24 cellular contexts compared by ENCODE assay signal in genomic region chr3:171890398-171890797, GRCh38. TPM values are rescaled to one million over a fixed set of nuclear protein-coding genes. Genes with fewer than 3 reads are reported as not detected.
DNase-seq lines count a peak whose midpoint lies in the region; ATAC-seq and TF ChIP-seq lines count a peak whose summit lies in the region.
"Had no signal": no experiment of that assay in that cellular context is flagged by ENCODE, and none has a peak within 500 bp of the region (broad histone marks: within the 10 kb centered on the region; RNA-seq: fewer than 3 reads in every experiment).

No MANE protein-coding gene starts in this region.

- H3K27me3 Mint-ChIP-seq in activated naive CD8-positive, alpha-beta T cell treated with anti-CD3 and anti-CD28 coated beads for 36 hours, result peaks cover 26% of the 10 kb centered on the region
- H3K27me3 Mint-ChIP-seq in stimulated activated naive CD8-positive, alpha-beta T cell treated with anti-CD3 and anti-CD28 coated beads, Interleukin-15, amount 100 ng/mL, for 72 hours, result peaks cover 26% of the 10 kb centered on the region

- H3K4me3 Mint-ChIP-seq in activated naive CD8-positive, alpha-beta T cell treated with anti-CD3 and anti-CD28 coated beads for 36 hours, result no peak overlapping the region
- H3K4me3 Mint-ChIP-seq in stimulated activated naive CD8-positive, alpha-beta T cell treated with anti-CD3 and anti-CD28 coated beads, Interleukin-15, amount 100 ng/mL, for 72 hours, result no peak overlapping the region
- H3K4me3 Mint-ChIP-seq: CD4-positive, CD25-positive, alpha-beta regulatory T cell; H9; IgD-negative memory B cell had no signal

- intact Hi-C loops in left cardiac atrium (cut with DNase I), result no loop called here

- ATAC-seq in left cardiac atrium, result no peak
- ATAC-seq in stimulated activated naive CD8-positive, alpha-beta T cell treated with anti-CD3 and anti-CD28 coated beads, Interleukin-15, amount 100 ng/mL, for 72 hours, result peak; percentile 84
- ATAC-seq in GM18907 (IDR thresholded peaks at IDR 0.05; ENCODE audit: unreplicated experiment), result no peak

- H3K23ac ChIP-seq in mesenchymal stem cell (ENCODE audit: low read length in 2 of 2), result no peak overlapping the region

- H3K9ac ChIP-seq in mesenchymal stem cell (ENCODE audit: low read length), result no peak overlapping the region

- no peak overlapping the region for H2BK120ac ChIP-seq in mesenchymal stem cell (ENCODE audit: low read depth, low read length)

- peaks cover 44% of the 10 kb centered on the region for H3K4me1 ChIP-seq in cardiac muscle cell (ENCODE audit: low read depth)
- H3K4me1 ChIP-seq in mesenchymal stem cell (ENCODE audit: control insufficient read depth, insufficient read depth, low read depth, low read length), result no peaks in the 10 kb centered on the region

- H2BK5ac ChIP-seq in mesenchymal stem cell (ENCODE audit: low read depth, low read length, poor library complexity, severe bottlenecking), result no peak overlapping the region

- no peak overlapping the region for H3K14ac ChIP-seq in mesenchymal stem cell (ENCODE audit: low read length in 2 of 2)

- H2BK15ac ChIP-seq in mesenchymal stem cell (ENCODE audit: low read depth, poor library complexity, severe bottlenecking), result no peak overlapping the region

- H3K4me2 ChIP-seq in mesenchymal stem cell (ENCODE audit: low read length, poor library complexity, severe bottlenecking), result no peak overlapping the region

- no peak overlapping the region for H2AK5ac ChIP-seq in mesenchymal stem cell (ENCODE audit: low read length, severe bottlenecking)

- no peaks in the 10 kb centered on the region for H3K9me3 ChIP-seq in cardiac muscle cell (ENCODE audit: low read depth)
- H3K9me3 ChIP-seq in mesenchymal stem cell (ENCODE audit: control insufficient read depth, low read length), result no peaks in the 10 kb centered on the region

- no peak for TF ChIP-seq CTCF in cardiac muscle cell (IDR thresholded peaks at IDR 0.05; ENCODE audit: low read depth, low read length)

- no peak overlapping the region for H3K4ac ChIP-seq in mesenchymal stem cell (ENCODE audit: low read depth in 1 of 2, low read length in 2 of 2)

- H3K18ac ChIP-seq in mesenchymal stem cell (ENCODE audit: low read depth in 1 of 2, low read length in 2 of 2), result peak overlapping the region in 1 of 2 experiments; percentile 19

- peaks cover 10% of the 10 kb centered on the region for H3K4me1 Mint-ChIP-seq in activated naive CD8-positive, alpha-beta T cell treated with anti-CD3 and anti-CD28 coated beads for 36 hours
- peaks cover 9% of the 10 kb centered on the region for H3K4me1 Mint-ChIP-seq in stimulated activated naive CD8-positive, alpha-beta T cell treated with anti-CD3 and anti-CD28 coated beads, Interleukin-15, amount 100 ng/mL, for 72 hours
- H3K4me1 Mint-ChIP-seq: CD4-positive, CD25-positive, alpha-beta regulatory T cell; IgD-negative memory B cell had no signal

- peaks cover 3% of the 10 kb centered on the region for H3K9me3 Mint-ChIP-seq in activated naive CD8-positive, alpha-beta T cell treated with anti-CD3 and anti-CD28 coated beads for 36 hours
- no peaks in the 10 kb centered on the region for H3K9me3 Mint-ChIP-seq in stimulated activated naive CD8-positive, alpha-beta T cell treated with anti-CD3 and anti-CD28 coated beads, Interleukin-15, amount 100 ng/mL, for 72 hours

- H3K27ac Mint-ChIP-seq in activated naive CD8-positive, alpha-beta T cell treated with anti-CD3 and anti-CD28 coated beads for 36 hours, result peak overlapping the region; percentile 56
- H3K27ac Mint-ChIP-seq in stimulated activated naive CD8-positive, alpha-beta T cell treated with anti-CD3 and anti-CD28 coated beads, Interleukin-15, amount 100 ng/mL, for 72 hours, result peak overlapping the region in 1 of 2 donors; percentile 80
- H3K27ac Mint-ChIP-seq: CD4-positive, CD25-positive, alpha-beta regulatory T cell; H9; IgD-negative memory B cell had no signal

- H3K27ac ChIP-seq in cardiac muscle cell, result peak overlapping the region; percentile 3
- H3K27ac ChIP-seq in mesenchymal stem cell (ENCODE audit: low read length, poor library complexity, severe bottlenecking), result no peak overlapping the region
- H3K27ac ChIP-seq: HL-60 had no signal

- WGBS in mesenchymal stem cell, result 83% methylated on average over 1 of the region's 2 CpGs

- no peak overlapping the region for H2AFZ ChIP-seq in mesenchymal stem cell (ENCODE audit: low read depth, low read length)

- H3K36me3 ChIP-seq in cardiac muscle cell (no peaks in the 10 kb centered on the region), mesenchymal stem cell (ENCODE audit: control insufficient read depth in 1 of 2, insufficient read depth in 2 of 2, low read depth in 1 of 2, low read length in 2 of 2) (no peaks in the 10 kb centered on the region)

- H3K36me3 Mint-ChIP-seq in activated naive CD8-positive, alpha-beta T cell treated with anti-CD3 and anti-CD28 coated beads for 36 hours, result no peaks in the 10 kb centered on the region
- H3K36me3 Mint-ChIP-seq: CD4-positive, CD25-positive, alpha-beta regulatory T cell; IgD-negative memory B cell had no signal

- no peak overlapping the region for H4K91ac ChIP-seq in mesenchymal stem cell (ENCODE audit: low read length)

- no peak overlapping the region for H3K4me3 ChIP-seq in cardiac muscle cell
- no peak overlapping the region for H3K4me3 ChIP-seq in mesenchymal stem cell (ENCODE audit: insufficient read depth in 1 of 2, low read depth in 1 of 2, low read length in 2 of 2)

- no peak overlapping the region for H4K8ac ChIP-seq in mesenchymal stem cell (ENCODE audit: low read length)

- DNase-seq in cardiac muscle cell (ENCODE audit: low read depth in 1 of 2, low spot score in 1 of 2) (no peak), left cardiac atrium (no peak), mesenchymal stem cell (peak; percentile 4), CD1c-positive myeloid dendritic cell (ENCODE audit: extremely low spot score) (no peak)
- no peak for DNase-seq in activated naive CD8-positive, alpha-beta T cell treated with anti-CD3 and anti-CD28 coated beads for 36 hours
- DNase-seq in stimulated activated naive CD8-positive, alpha-beta T cell treated with anti-CD3 and anti-CD28 coated beads, Interleukin-15, amount 100 ng/mL, for 72 hours, result no peak
- DNase-seq: ACHN; AML-193; CD4-positive, CD25-positive, alpha-beta regulatory T cell; COR-L47; DMS153; GDM1; H9; Karpas-422; NCI-H1417 treated with DMSO at 0.1 percent for 48 hours; NCI-H1930; NCI-H345; NCI-H524 treated with DMSO at 0.1 percent for 48 hours had no signal

- no peaks in the 10 kb centered on the region for H3K79me1 ChIP-seq in mesenchymal stem cell (replicated peaks; ENCODE audit: low read length, poor library complexity, severe bottlenecking)

- H2BK12ac ChIP-seq in mesenchymal stem cell (ENCODE audit: low read length in 2 of 2), result no peak overlapping the region

- H3K27me3 ChIP-seq in cardiac muscle cell (no peaks in the 10 kb centered on the region), mesenchymal stem cell (ENCODE audit: control insufficient read depth in 1 of 2, insufficient read depth in 1 of 2, low read length in 2 of 2) (no peaks in the 10 kb centered on the region)

RNA-seq across cellular contexts. Expression of gene TMEM212, which starts 47.2 kb away (rescaled TPM):
- total RNA-seq in cardiac muscle cell, result not detected in 2 replicates
- polyA plus RNA-seq in cardiac muscle cell, result 0.26 TPM in 1 of 2 replicates, not detected in the other
- total RNA-seq in left cardiac atrium, result not detected
- total RNA-seq in activated naive CD8-positive, alpha-beta T cell treated with anti-CD3 and anti-CD28 coated beads for 36 hours, result not detected
- polyA plus RNA-seq in mesenchymal stem cell (2013, experiment 1 of 2), result 0.06 TPM
- not detected for polyA plus RNA-seq in mesenchymal stem cell (2013, experiment 2 of 2)
- total RNA-seq: CD4-positive, CD25-positive, alpha-beta regulatory T cell; Daoy; H9; HT1080; MCF 10A had no signal
- polyA plus RNA-seq: CD4-positive, CD25-positive, alpha-beta regulatory T cell; IgD-negative memory B cell had no signal
